26 cellular contexts compared by ENCODE assay signal in the genomic region with DNA sequence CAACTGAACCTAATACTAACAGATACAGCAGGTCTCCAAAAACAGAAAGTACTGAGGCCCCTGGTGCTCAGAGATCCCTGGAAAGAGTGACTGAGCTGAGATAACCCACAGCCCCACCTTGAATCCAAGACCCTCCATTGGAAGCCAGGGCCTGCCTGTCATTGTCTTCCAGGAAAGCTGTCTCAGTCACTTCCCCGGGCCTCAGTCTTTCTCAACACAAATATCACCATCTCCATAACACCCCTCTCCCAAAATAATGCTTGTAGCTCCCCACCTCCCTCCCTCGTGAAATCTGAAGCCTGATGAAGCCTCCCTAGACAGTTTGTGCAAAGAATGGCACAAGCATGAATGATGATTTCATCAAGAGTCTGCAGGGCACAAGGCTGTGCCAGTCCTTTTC.
"Had no signal": no experiment of that assay in that cellular context is flagged by ENCODE, and none has a peak within 500 bp of the region (broad histone marks: within the 10 kb centered on the region; RNA-seq: fewer than 3 reads in every experiment).

No MANE protein-coding gene starts in this region.

- H3K36me3 ChIP-seq: colonic mucosa, esophagus squamous epithelium, gastrocnemius medialis, heart right ventricle, left lung had no signal

- FAIRE-seq: endometrium, islet of Langerhans, keratinocyte had no signal

- H3K4me1 ChIP-seq: colonic mucosa, gastrocnemius medialis, left lung had no signal

- H3K27ac ChIP-seq: colonic mucosa, epithelial cell of prostate, esophagus squamous epithelium, gastrocnemius medialis, heart right ventricle, left lung had no signal

- DNase-seq: colonic mucosa; cortex of kidney; effector CD8-positive, alpha-beta T cell; effector memory CD8-positive, alpha-beta T cell; endodermal cell; esophagus squamous epithelium; foreskin fibroblast; foreskin melanocyte; gastrocnemius medialis; glutamatergic neuron; head of caudate nucleus; heart right ventricle; hippocampal formation; left cardiac atrium; left lung; left ventricle myocardium superior; mammary epithelial cell; midbrain; naive thymus-derived CD4-positive, alpha-beta T cell; natural killer cell had no signal

- H3K27me3 ChIP-seq: colonic mucosa, esophagus squamous epithelium, gastrocnemius medialis, heart right ventricle, left lung had no signal

- H3K9me3 ChIP-seq: colonic mucosa, esophagus squamous epithelium, gastrocnemius medialis, heart right ventricle, left lung had no signal

- H3K4me3 ChIP-seq: colonic mucosa, esophagus squamous epithelium, gastrocnemius medialis, heart right ventricle, left lung, lung had no signal

- ATAC-seq: effector memory CD8-positive, alpha-beta T cell; esophagus mucosa; gastrocnemius medialis; heart right ventricle; left cardiac atrium; left lung; left ventricle myocardium superior; naive thymus-derived CD4-positive, alpha-beta T cell; natural killer cell had no signal
